8 cellular contexts compared by ENCODE assay signal in genomic region chr1:67766117-67766978, GRCh38.
DNase-seq lines count a peak whose midpoint lies in the region; ATAC-seq and TF ChIP-seq lines count a peak whose summit lies in the region.

No MANE protein-coding gene starts in this region.

- in situ Hi-C loops in GM13977 (cut with MboI; ENCODE audit: low pct_unique_long_range_greater_than_20kb, low sequenced_read_pairs, unreplicated experiment), result loop anchor here (10.0 kb wide), 1 partner anchor 212 kb away; no protein-coding TSS in a partner anchor

- peaks cover 34 to 49% of the 10 kb centered on the region in 2 donors for H3K27me3 Mint-ChIP-seq in T-cell

- H3K4me1 Mint-ChIP-seq in T-cell, result peaks cover 6 to 10% (median 6%) of the 10 kb centered on the region in 3 donors

- CTCF ChIA-PET in T-cell (lab: Charles Lee), result interaction anchor here (0.6 to 2.8 kb wide), 40 partner anchors 7 to 973 kb away, joined by 3 to 10 read pairs (median 4); partner anchors contain the start of gene GADD45A (in 1 of the 2)

- H3K27ac Mint-ChIP-seq in T-cell, result no peak overlapping the region

- H3K36me3 Mint-ChIP-seq in T-cell, result no peaks in the 10 kb centered on the region

- POLR2A ChIA-PET in T-cell (lab: Charles Lee), result interaction anchor here (0.7 kb wide), 2 partner anchors 188 to 610 kb away, joined by 3 to 7 read pairs; no protein-coding TSS in a partner anchor

- peak; percentile 80 for DNase-seq in AG08395 (ENCODE audit: low spot score)
- DNase-seq in GM13977 (ENCODE audit: low spot score), result peak; percentile 32
- peak; percentile 64 for DNase-seq in LHCN-M2 (ENCODE audit: low read depth)
- DNase-seq in T-cell, result peak in 22 of 34 experiments; percentile 4 to 41 (median 17)
- peak; percentile 27 for DNase-seq in central memory CD4-positive, alpha-beta T cell
- peak; percentile 75 for DNase-seq in kidney glomerular epithelial cell (lab: John Stamatoyannopoulos, UW)
- DNase-seq in stimulated activated CD4-positive, alpha-beta T cell treated with anti-CD3 and anti-CD28 coated beads, Interleukin-15, amount 100 ng/mL, for 24 hours, result peak; percentile 56

- ATAC-seq in T-cell (replicated peaks in 1 of 4), result peak in 3 of 4 experiments; percentile 49 to 65 (median 50)
- ATAC-seq in HG03025 (IDR thresholded peaks at IDR 0.05; ENCODE audit: low FRiP score, unreplicated experiment), result no peak

- H3K4me3 Mint-ChIP-seq in T-cell, result peak overlapping the region; percentile 23 to 61 (median 57)

- TF ChIP-seq CTCF in GM13977 (IDR thresholded peaks at IDR 0.05; ENCODE audit: extremely low read depth, insufficient read depth, missing control alignments), result peak; percentile 71

- no peaks in the 10 kb centered on the region for H3K9me3 Mint-ChIP-seq in T-cell

Comparison
In these comparisons a context has a peak if more than half of its experiments do, and no peak if none do; other contexts are left out.
1. DNase-seq: peak in every context shown above with its lines; median percentile 80 in AG08395; 75 in kidney glomerular epithelial cell; 64 in LHCN-M2; 56 in stimulated activated CD4-positive, alpha-beta T cell treated with anti-CD3 and anti-CD28 coated beads, Interleukin-15, amount 100 ng/mL, for 24 hours; 32 in GM13977; 27 in central memory CD4-positive, alpha-beta T cell; 17 in T-cell.